ENCODE assay signal across 14 cellular contexts in the genomic region with DNA sequence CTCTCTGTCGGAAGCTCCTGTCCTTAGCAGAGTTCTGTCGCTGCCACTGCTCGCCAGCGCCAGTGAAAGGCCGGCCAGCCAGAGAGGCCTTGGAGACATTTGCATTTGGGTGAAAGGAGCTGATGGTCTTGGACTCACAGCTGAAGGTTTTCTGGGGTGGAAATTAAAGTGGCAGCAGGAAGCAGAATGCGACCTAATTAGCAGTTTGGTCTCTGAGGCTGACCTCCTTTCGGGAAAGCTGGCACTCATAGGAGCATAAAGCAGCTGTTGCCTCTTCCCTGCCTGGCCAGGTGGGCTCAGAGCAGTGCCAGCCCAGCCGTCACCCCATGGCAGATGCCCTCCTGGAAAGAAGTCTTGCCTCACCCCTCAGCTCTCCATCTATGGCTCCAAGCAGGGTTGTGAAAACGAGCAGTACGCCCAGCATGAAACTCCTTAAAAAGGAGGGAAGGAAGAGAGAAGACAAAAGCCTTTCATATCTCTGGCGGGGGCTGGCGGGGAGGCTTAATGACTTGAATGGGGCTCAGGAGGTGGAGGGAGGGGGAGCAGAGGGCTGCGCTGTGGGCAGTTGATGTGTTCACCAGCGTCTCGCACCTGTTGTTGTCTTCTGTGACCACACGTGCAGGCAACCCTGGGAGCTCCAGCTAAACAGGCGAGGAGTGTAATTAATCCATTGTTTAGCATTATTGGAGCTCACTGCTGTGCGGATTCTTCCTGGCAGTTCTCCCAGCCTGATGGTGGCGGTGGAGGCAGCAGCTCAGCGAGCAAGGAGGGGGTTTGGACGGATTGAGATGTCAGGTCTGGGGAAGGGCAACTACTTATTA.
DNase-seq lines count a peak whose midpoint lies in the region; ATAC-seq and TF ChIP-seq lines count a peak whose summit lies in the region.
"Had no signal": no experiment of that assay in that cellular context is flagged by ENCODE, and none has a peak within 500 bp of the region (broad histone marks: within the 10 kb centered on the region; RNA-seq: fewer than 3 reads in every experiment).

No MANE protein-coding gene starts in this region.

- no peaks in the 10 kb centered on the region for H3K36me3 ChIP-seq in NT2/D1 (ENCODE audit: insufficient read depth, insufficient read length, low read length)
- H3K36me3 ChIP-seq in prostate gland = no peaks in the 10 kb centered on the region
- H3K36me3 ChIP-seq: tibial artery had no signal

- H3K9ac ChIP-seq in NT2/D1 (ENCODE audit: insufficient read length, low read depth) = peak overlapping the region; percentile 32

- no peaks in the 10 kb centered on the region for H3K27me3 ChIP-seq in NT2/D1 (ENCODE audit: insufficient read depth, insufficient read length)
- no peaks in the 10 kb centered on the region for H3K27me3 ChIP-seq in prostate gland (replicated peaks; ENCODE audit: insufficient read depth)
- H3K27me3 ChIP-seq: tibial artery had no signal

- H3K36me3 Mint-ChIP-seq in naive thymus-derived CD8-positive, alpha-beta T cell = peaks cover 0 to 9% (median 0%) of the 10 kb centered on the region in 3 donors
- H3K36me3 Mint-ChIP-seq: activated naive CD4-positive, alpha-beta T cell treated with anti-CD3 and anti-CD28 coated beads, Interleukin-2, amount 50 U/mL, for 24 hours had no signal

- no peaks in the 10 kb centered on the region for H3K4me1 Mint-ChIP-seq in naive thymus-derived CD8-positive, alpha-beta T cell
- H3K4me1 Mint-ChIP-seq: activated CD4-positive, alpha-beta T cell treated with anti-CD3 and anti-CD28 coated beads for 36 hours; activated naive CD4-positive, alpha-beta T cell treated with anti-CD3 and anti-CD28 coated beads, Interleukin-2, amount 50 U/mL, for 24 hours had no signal

- H3K4me3 ChIP-seq in NT2/D1 (ENCODE audit: insufficient read length, low read depth) = peak overlapping the region; percentile 6
- H3K4me3 ChIP-seq in prostate gland = no peak overlapping the region
- H3K4me3 ChIP-seq: tibial artery had no signal

- no peak overlapping the region for H3K27ac Mint-ChIP-seq in naive thymus-derived CD8-positive, alpha-beta T cell
- H3K27ac Mint-ChIP-seq: activated CD4-positive, alpha-beta T cell treated with anti-CD3 and anti-CD28 coated beads for 36 hours; activated naive CD4-positive, alpha-beta T cell treated with anti-CD3 and anti-CD28 coated beads, Interleukin-2, amount 50 U/mL, for 24 hours; effector memory CD8-positive, alpha-beta T cell had no signal

- no peak for TF ChIP-seq CTCF in prostate gland (IDR thresholded peaks at IDR 0.05)

- peak; percentile 76 for DNase-seq in COLO668 (lab: John Stamatoyannopoulos, UW; ENCODE audit: unreplicated experiment)
- DNase-seq in NCI-H1694 treated with DMSO at 0.1 percent for 48 hours (lab: John Stamatoyannopoulos, UW) = peak; percentile 53
- DNase-seq in NT2/D1 (ENCODE audit: low read depth, low spot score) = peak; percentile 82
- peak; percentile 22 for DNase-seq in midbrain (lab: John Stamatoyannopoulos, UW)
- no peak for DNase-seq in NCI-H1048 (lab: John Stamatoyannopoulos, UW)
- no peak for DNase-seq in naive thymus-derived CD8-positive, alpha-beta T cell
- DNase-seq in prostate gland (ENCODE audit: low spot score) = no peak
- DNase-seq: ACHN; activated CD4-positive, alpha-beta T cell treated with anti-CD3 and anti-CD28 coated beads for 36 hours; effector memory CD8-positive, alpha-beta T cell; SHP77 treated with DMSO at 0.1 percent for 48 hours; tibial artery had no signal

- no peak for TF ChIP-seq POLR2A in prostate gland (IDR thresholded peaks at IDR 0.05)

- H3K9me3 Mint-ChIP-seq in naive thymus-derived CD8-positive, alpha-beta T cell = peaks cover 0 to 6% (median 0%) of the 10 kb centered on the region in 9 donors
- H3K9me3 Mint-ChIP-seq: activated naive CD4-positive, alpha-beta T cell treated with anti-CD3 and anti-CD28 coated beads, Interleukin-2, amount 50 U/mL, for 24 hours; effector memory CD8-positive, alpha-beta T cell had no signal

- H3K9me3 ChIP-seq in NT2/D1 (ENCODE audit: insufficient read depth, low read length) = peaks cover 20% of the 10 kb centered on the region; the same call in 1 of the 2 replicates
- H3K9me3 ChIP-seq in prostate gland = no peaks in the 10 kb centered on the region

- 44% methylated on average over 21 of the region's 21 CpGs for WGBS in prostate gland

- intact Hi-C loops in prostate gland (cut with DNase I) = no loop called here

- H3K4me3 Mint-ChIP-seq in naive thymus-derived CD8-positive, alpha-beta T cell = no peak overlapping the region
- H3K4me3 Mint-ChIP-seq: activated CD4-positive, alpha-beta T cell treated with anti-CD3 and anti-CD28 coated beads for 36 hours; activated naive CD4-positive, alpha-beta T cell treated with anti-CD3 and anti-CD28 coated beads, Interleukin-2, amount 50 U/mL, for 24 hours; effector memory CD8-positive, alpha-beta T cell had no signal

- ATAC-seq in HG03196 (IDR thresholded peaks at IDR 0.05; ENCODE audit: unreplicated experiment) = no peak
- no peak for ATAC-seq in naive thymus-derived CD8-positive, alpha-beta T cell
- ATAC-seq: activated CD4-positive, alpha-beta T cell treated with anti-CD3 and anti-CD28 coated beads for 36 hours; effector memory CD8-positive, alpha-beta T cell had no signal

- H3K27ac ChIP-seq in prostate gland = no peak overlapping the region
- H3K27ac ChIP-seq: tibial artery had no signal

- POLR2A ChIA-PET in naive thymus-derived CD8-positive, alpha-beta T cell (lab: Charles Lee) = no interaction called here

- H3K4me1 ChIP-seq in NT2/D1 (ENCODE audit: insufficient read depth, insufficient read length) (peaks cover 4% of the 10 kb centered on the region), prostate gland (replicated peaks) (no peaks in the 10 kb centered on the region)
- H3K4me1 ChIP-seq: tibial artery had no signal

- H3K27me3 Mint-ChIP-seq in naive thymus-derived CD8-positive, alpha-beta T cell = peaks cover 0 to 2% (median 0%) of the 10 kb centered on the region in 5 donors
- H3K27me3 Mint-ChIP-seq: activated CD4-positive, alpha-beta T cell treated with anti-CD3 and anti-CD28 coated beads for 36 hours; activated naive CD4-positive, alpha-beta T cell treated with anti-CD3 and anti-CD28 coated beads, Interleukin-2, amount 50 U/mL, for 24 hours had no signal

Comparison
In these comparisons a context has a peak if more than half of its experiments do, and no peak if none do; other contexts are left out.
1. DNase-seq: peak in COLO668 (single experiment), NCI-H1694 treated with DMSO at 0.1 percent for 48 hours (single experiment), NT2/D1 (single experiment) and midbrain (single experiment); none in NCI-H1048 (single experiment), naive thymus-derived CD8-positive, alpha-beta T cell (0 of 10) and prostate gland (single experiment).